27 cellular contexts compared by ENCODE assay signal in the genomic region with DNA sequence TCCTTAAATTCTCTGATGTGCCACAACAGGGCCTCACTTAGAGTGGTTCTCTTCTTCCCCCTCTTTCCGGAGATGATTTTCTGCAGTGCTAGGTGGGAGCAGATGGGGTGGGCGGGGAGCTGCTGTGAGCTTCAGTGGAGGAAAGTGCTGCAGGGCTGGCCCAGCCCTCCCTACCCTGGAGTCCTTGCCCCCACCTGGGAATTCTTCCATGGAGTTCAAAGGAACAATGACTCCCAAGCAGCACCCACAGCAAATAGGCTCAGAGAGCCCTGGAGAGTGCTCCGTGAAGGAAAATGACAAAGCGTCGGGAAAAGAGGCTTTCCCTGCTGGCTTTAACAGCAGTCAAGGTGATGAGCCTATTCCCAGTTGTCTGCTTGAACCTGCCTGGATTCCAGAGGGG. TPM values are rescaled to one million over a fixed set of nuclear protein-coding genes. Genes with fewer than 3 reads are reported as not detected.
DNase-seq lines count a peak whose midpoint lies in the region; FAIRE-seq and TF ChIP-seq lines count a peak whose summit lies in the region.
"Had no signal": no experiment of that assay in that cellular context is flagged by ENCODE, and none has a peak within 500 bp of the region (broad histone marks: within the 10 kb centered on the region; RNA-seq: fewer than 3 reads in every experiment).

No MANE protein-coding gene starts in this region.

- no peak for FAIRE-seq in H54 (lab: Jason Lieb, UNC)
- FAIRE-seq: G401.6, GM12892 had no signal

- TF ChIP-seq CTCF in type B pancreatic cell (conservative IDR thresholded peaks at IDR 0.05), result no peak

- no peak overlapping the region for H3K4me3 Mint-ChIP-seq in type B pancreatic cell
- H3K4me3 Mint-ChIP-seq: CD4-positive, alpha-beta T cell; IgD-negative memory B cell had no signal

- no peak overlapping the region for H3K27ac Mint-ChIP-seq in type B pancreatic cell
- H3K27ac Mint-ChIP-seq: CD4-positive, alpha-beta T cell; IgD-negative memory B cell had no signal

- no peaks in the 10 kb centered on the region for H3K9me3 Mint-ChIP-seq in type B pancreatic cell
- H3K9me3 Mint-ChIP-seq: CD4-positive, alpha-beta T cell; IgD-negative memory B cell had no signal

- DNase-seq in DMS 273 (lab: John Stamatoyannopoulos, UW; ENCODE audit: unreplicated experiment) (peak; percentile 43), DMS 273 treated with DMSO at 0.1 percent for 48 hours (lab: John Stamatoyannopoulos, UW) (no peak), NCI-H2171 treated with DMSO at 0.1 percent for 48 hours (lab: John Stamatoyannopoulos, UW) (peak; percentile 70), caudate nucleus (lab: John Stamatoyannopoulos, UW) (peak in 32 of 61 donors; percentile 5 to 78 (median 34)), type B pancreatic cell (ENCODE audit: extremely low spot score, unreplicated experiment) (peak; percentile 15), H54 (ENCODE audit: insufficient read length, low spot score) (no peak), SW 1271 (lab: John Stamatoyannopoulos, UW) (no peak)
- no peak for DNase-seq in stimulated activated CD4-positive, alpha-beta T cell treated with anti-CD3 and anti-CD28 coated beads, Interleukin-1b, Interleukin-23, amount 100 ng/mL, for 48 hours
- DNase-seq: ACHN; CD4-positive, alpha-beta T cell; COR-L47; DMS153; GOT3; NCI-H1105; NCI-H146; NCI-H2081; PC-3; Right ventricle myocardium superior had no signal

- no peaks in the 10 kb centered on the region for H3K4me1 Mint-ChIP-seq in type B pancreatic cell (ENCODE audit: unreplicated experiment)
- H3K4me1 Mint-ChIP-seq: IgD-negative memory B cell had no signal

- no peak overlapping the region for H3K27ac ChIP-seq in caudate nucleus (ENCODE audit: low read depth, low read length)
- H3K27ac ChIP-seq: 22Rv1, BLaER1 had no signal

- TF ChIP-seq POLR2A in H54 (IDR thresholded peaks at IDR 0.05; ENCODE audit: low read depth, low read length), result no peak

- no peaks in the 10 kb centered on the region for H3K36me3 Mint-ChIP-seq in type B pancreatic cell
- H3K36me3 Mint-ChIP-seq: IgD-negative memory B cell had no signal

- peaks cover 28% of the 10 kb centered on the region for H3K27me3 Mint-ChIP-seq in type B pancreatic cell
- H3K27me3 Mint-ChIP-seq: CD4-positive, alpha-beta T cell had no signal

RNA-seq across cellular contexts. Expression of a gene that starts 28.8 kb away (rescaled TPM):
- not detected in 2 replicates for total RNA-seq in type B pancreatic cell (ENCODE audit: low replicate concordance)
- total RNA-seq: CD4-positive, alpha-beta T cell; Daoy; NCI-H460; PC-3; RPMI7951; SK-MEL-5 had no signal

Comparison
In these comparisons a context has a peak if more than half of its experiments do, and no peak if none do; other contexts are left out.
1. DNase-seq: peak in DMS 273 (single experiment), NCI-H2171 treated with DMSO at 0.1 percent for 48 hours (single experiment), caudate nucleus (32 of 61) and type B pancreatic cell (single experiment); none in DMS 273 treated with DMSO at 0.1 percent for 48 hours (single experiment), H54 (single experiment), stimulated activated CD4-positive, alpha-beta T cell treated with anti-CD3 and anti-CD28 coated beads, Interleukin-1b, Interleukin-23, amount 100 ng/mL, for 48 hours (single experiment) and SW 1271 (0 of 2).